17 cellular contexts compared by ENCODE assay signal in the genomic region with DNA sequence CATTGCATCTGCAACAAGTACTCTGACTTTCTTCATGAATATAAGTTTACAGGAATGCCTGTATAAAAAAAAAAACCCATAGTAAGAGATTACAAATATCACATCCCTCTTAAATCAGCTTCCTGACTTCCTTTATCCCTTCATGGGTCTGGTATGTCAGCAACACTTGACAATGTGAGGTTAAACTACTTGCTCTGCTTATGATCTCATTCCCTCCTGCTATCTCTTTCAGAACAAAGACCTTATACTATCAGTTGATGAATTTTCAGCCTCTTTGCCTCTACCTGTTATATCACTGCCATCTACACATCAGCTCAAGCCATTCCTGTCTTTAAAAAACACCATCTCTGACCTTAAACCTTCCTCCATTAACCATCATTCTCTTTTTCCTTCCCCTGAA.
A peak's percentile ranks its signal among the peaks of the same experiment; 100 is the strongest.
DNase-seq lines count a peak whose midpoint lies in the region; ATAC-seq and TF ChIP-seq lines count a peak whose summit lies in the region.
"Had no signal": no experiment of that assay in that cellular context is flagged by ENCODE, and none has a peak within 500 bp of the region (broad histone marks: within the 10 kb centered on the region; RNA-seq: fewer than 3 reads in every experiment).

No MANE protein-coding gene starts in this region.

- DNase-seq in activated CD8-positive, alpha-beta memory T cell treated with anti-CD3 and anti-CD28 coated beads, Interleukin-2, amount 10 ng/mL, durations not matched to agents 7 days and 5 days: no peak
- DNase-seq in activated CD8-positive, alpha-beta memory T cell treated with anti-CD3 and anti-CD28 coated beads, Interleukin-2, amount 50 U/mL, for 4 hours: no peak
- no peak for DNase-seq in activated naive CD8-positive, alpha-beta T cell treated with anti-CD3 and anti-CD28 coated beads, Interleukin-2, amount 50 U/mL, for 24 hours
- DNase-seq in spleen (no peak), NCI-H1694 treated with DMSO at 0.1 percent for 48 hours (lab: John Stamatoyannopoulos, UW) (no peak), heart right ventricle (no peak)
- DNase-seq: foreskin keratinocyte; GM23248; mammary epithelial cell; NCI-H1092 treated with DMSO at 0.1 percent for 48 hours; occipital lobe; stimulated activated CD4-positive, alpha-beta T cell treated with anti-CD3 and anti-CD28 coated beads, Interleukin-4, amount 100 ng/mL, for 4 hours had no signal

- H3K27ac ChIP-seq in OCI-LY1 (ENCODE audit: low read depth, low read length, poor library complexity, severe bottlenecking): peak overlapping the region; percentile 95
- H3K27ac ChIP-seq in spleen: peak overlapping the region in 7 of 8 donors; percentile 81 to 88 (median 86)
- H3K27ac ChIP-seq in heart right ventricle: peak overlapping the region in 1 of 10 donors; percentile 84
- H3K27ac ChIP-seq: breast epithelium, foreskin keratinocyte, GM23248, SK-N-MC had no signal

- peaks cover 49% of the 10 kb centered on the region for H3K4me1 ChIP-seq in OCI-LY1 (ENCODE audit: insufficient read depth, low read length, severe bottlenecking)
- peaks cover 12 to 40% (median 27%) of the 10 kb centered on the region in 6 donors for H3K4me1 ChIP-seq in spleen
- H3K4me1 ChIP-seq in heart right ventricle: peaks cover 0 to 28% (median 0%) of the 10 kb centered on the region in 9 donors
- H3K4me1 ChIP-seq: breast epithelium, foreskin keratinocyte had no signal

- no peaks in the 10 kb centered on the region for H4K20me1 ChIP-seq in OCI-LY1 (ENCODE audit: insufficient read depth, low read length)

- H3K27me3 ChIP-seq in OCI-LY1 (ENCODE audit: insufficient read depth, low read length) (no peaks in the 10 kb centered on the region), spleen (replicated peaks in 1 of 7) (no peaks in the 10 kb centered on the region), heart right ventricle (no peaks in the 10 kb centered on the region)
- H3K27me3 ChIP-seq: breast epithelium, foreskin keratinocyte had no signal

- no peak overlapping the region for H3K4me3 Mint-ChIP-seq in activated CD8-positive, alpha-beta memory T cell treated with anti-CD3 and anti-CD28 coated beads, Interleukin-2, amount 10 ng/mL, durations not matched to agents 7 days and 5 days
- H3K4me3 Mint-ChIP-seq in activated naive CD8-positive, alpha-beta T cell treated with anti-CD3 and anti-CD28 coated beads, Interleukin-2, amount 50 U/mL, for 24 hours: no peak overlapping the region
- H3K4me3 Mint-ChIP-seq: WTC11 had no signal

- H3K9me3 ChIP-seq in OCI-LY1 (ENCODE audit: low read length): no peaks in the 10 kb centered on the region
- no peaks in the 10 kb centered on the region for H3K9me3 ChIP-seq in spleen
- H3K9me3 ChIP-seq in heart right ventricle: no peaks in the 10 kb centered on the region
- H3K9me3 ChIP-seq: breast epithelium had no signal

- peak overlapping the region; percentile 68 for H3K4me2 ChIP-seq in OCI-LY1 (ENCODE audit: low read length)

- CTCF ChIA-PET in activated CD8-positive, alpha-beta memory T cell treated with anti-CD3 and anti-CD28 coated beads, Interleukin-2, amount 10 ng/mL, durations not matched to agents 7 days and 5 days (lab: Charles Lee): interaction anchor here (1.3 to 3.2 kb wide), 3 partner anchors 11 to 61 kb away, joined by 5 to 13 read pairs (median 9); no protein-coding TSS in a partner anchor

- peaks cover 6% of the 10 kb centered on the region for H3K9me3 Mint-ChIP-seq in activated CD8-positive, alpha-beta memory T cell treated with anti-CD3 and anti-CD28 coated beads, Interleukin-2, amount 10 ng/mL, durations not matched to agents 7 days and 5 days (ENCODE audit: low read depth)
- H3K9me3 Mint-ChIP-seq in activated naive CD8-positive, alpha-beta T cell treated with anti-CD3 and anti-CD28 coated beads, Interleukin-2, amount 50 U/mL, for 24 hours: peaks cover 19% of the 10 kb centered on the region

- no peaks in the 10 kb centered on the region for H3F3A ChIP-seq in OCI-LY1 (ENCODE audit: insufficient read depth, low read length)

- intact Hi-C loops in spleen (cut with DNase I; ENCODE audit: low total_unique reads): no loop called here
- intact Hi-C loops in heart right ventricle (cut with DNase I): no loop called here

- TF ChIP-seq CTCF in OCI-LY1 (IDR thresholded peaks at IDR 0.05; ENCODE audit: low read length) (no peak), spleen (IDR thresholded peaks at IDR 0.05 in 8 of 11, conservative IDR thresholded peaks at IDR 0.05 in 3 of 11) (no peak), heart right ventricle (IDR thresholded peaks at IDR 0.05) (no peak)

- H3K4me3 ChIP-seq in OCI-LY1 (ENCODE audit: low read depth, low read length, poor library complexity, severe bottlenecking) (no peak overlapping the region), spleen (no peak overlapping the region), heart right ventricle (no peak overlapping the region)
- H3K4me3 ChIP-seq: breast epithelium, GM23248, SK-N-MC had no signal

- ATAC-seq in activated CD8-positive, alpha-beta memory T cell treated with anti-CD3 and anti-CD28 coated beads, Interleukin-2, amount 10 ng/mL, durations not matched to agents 7 days and 5 days: no peak
- no peak for ATAC-seq in activated naive CD8-positive, alpha-beta T cell treated with anti-CD3 and anti-CD28 coated beads, Interleukin-2, amount 50 U/mL, for 24 hours
- ATAC-seq in GM21619 (IDR thresholded peaks at IDR 0.05; ENCODE audit: unreplicated experiment): no peak
- ATAC-seq in heart right ventricle: no peak
- ATAC-seq: foreskin keratinocyte, WTC11 had no signal

- no peaks in the 10 kb centered on the region for H3K36me3 ChIP-seq in OCI-LY1 (ENCODE audit: insufficient read depth, low read length)
- no peaks in the 10 kb centered on the region for H3K36me3 ChIP-seq in spleen
- no peaks in the 10 kb centered on the region for H3K36me3 ChIP-seq in heart right ventricle
- H3K36me3 ChIP-seq: breast epithelium had no signal

- no peaks in the 10 kb centered on the region for H3K9me2 ChIP-seq in OCI-LY1 (ENCODE audit: low read depth, low read length)

- peak overlapping the region; percentile 94 for H3K27ac Mint-ChIP-seq in activated CD8-positive, alpha-beta memory T cell treated with anti-CD3 and anti-CD28 coated beads, Interleukin-2, amount 10 ng/mL, durations not matched to agents 7 days and 5 days
- peak overlapping the region; percentile 88 for H3K27ac Mint-ChIP-seq in activated naive CD8-positive, alpha-beta T cell treated with anti-CD3 and anti-CD28 coated beads, Interleukin-2, amount 50 U/mL, for 24 hours
- H3K27ac Mint-ChIP-seq: WTC11 had no signal

- TF ChIP-seq POLR2A in spleen (IDR thresholded peaks at IDR 0.05): no peak

- peaks cover 36% of the 10 kb centered on the region for H3K36me3 Mint-ChIP-seq in activated CD8-positive, alpha-beta memory T cell treated with anti-CD3 and anti-CD28 coated beads, Interleukin-2, amount 10 ng/mL, durations not matched to agents 7 days and 5 days
- H3K36me3 Mint-ChIP-seq in activated naive CD8-positive, alpha-beta T cell treated with anti-CD3 and anti-CD28 coated beads, Interleukin-2, amount 50 U/mL, for 24 hours (ENCODE audit: low read depth): no peaks in the 10 kb centered on the region
- H3K36me3 Mint-ChIP-seq: WTC11 had no signal

- H3K27me3 Mint-ChIP-seq in activated CD8-positive, alpha-beta memory T cell treated with anti-CD3 and anti-CD28 coated beads, Interleukin-2, amount 10 ng/mL, durations not matched to agents 7 days and 5 days: no peaks in the 10 kb centered on the region
- H3K27me3 Mint-ChIP-seq in activated naive CD8-positive, alpha-beta T cell treated with anti-CD3 and anti-CD28 coated beads, Interleukin-2, amount 50 U/mL, for 24 hours: no peaks in the 10 kb centered on the region

- peak overlapping the region; percentile 67; the same call in 1 of the 2 replicates for H2AFZ ChIP-seq in OCI-LY1 (ENCODE audit: low read length)
- H2AFZ ChIP-seq: GM23248 had no signal

- peak overlapping the region; percentile 59 for H3K9ac ChIP-seq in OCI-LY1 (ENCODE audit: low read length)
- H3K9ac ChIP-seq: GM23248 had no signal

- no peaks in the 10 kb centered on the region for H3K79me2 ChIP-seq in OCI-LY1 (ENCODE audit: insufficient read depth, low read length)

- H3K4me1 Mint-ChIP-seq in activated CD8-positive, alpha-beta memory T cell treated with anti-CD3 and anti-CD28 coated beads, Interleukin-2, amount 10 ng/mL, durations not matched to agents 7 days and 5 days: peaks cover 30% of the 10 kb centered on the region
- peaks cover 41% of the 10 kb centered on the region for H3K4me1 Mint-ChIP-seq in activated naive CD8-positive, alpha-beta T cell treated with anti-CD3 and anti-CD28 coated beads, Interleukin-2, amount 50 U/mL, for 24 hours
